8 cellular contexts compared by ENCODE assay signal in the genomic region with DNA sequence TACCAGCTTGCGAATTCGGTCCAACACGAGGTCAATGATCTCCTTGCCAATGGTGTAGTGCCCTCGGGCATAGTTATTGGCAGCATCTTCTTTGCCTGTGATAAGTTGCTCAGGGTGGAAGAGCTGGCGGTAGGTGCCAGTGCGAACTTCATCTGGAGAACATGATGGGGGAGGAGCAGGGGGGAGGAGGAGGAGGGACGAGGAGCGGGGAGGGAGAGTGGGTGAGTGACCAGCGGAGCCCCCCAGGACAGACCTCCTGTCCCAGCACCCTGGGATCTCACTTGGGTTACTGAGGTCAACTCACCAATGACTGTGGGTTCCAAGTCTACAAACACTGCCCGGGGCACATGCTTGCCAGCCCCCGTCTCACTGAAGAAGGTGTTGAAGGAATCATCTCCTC. TPM values are rescaled to one million over a fixed set of nuclear protein-coding genes. Genes with fewer than 3 reads are reported as not detected.
DNase-seq lines count a peak whose midpoint lies in the region; ATAC-seq and TF ChIP-seq lines count a peak whose summit lies in the region.
"Not testable (repeated sequence)": the region's sequence is repeated elsewhere in the genome, so short reads cannot be mapped to it uniquely, and the experiment has no call there.

No MANE protein-coding gene starts in this region.

- not testable (repeated sequence) for H3K27ac ChIP-seq in CD4-positive, CD25-positive, alpha-beta regulatory T cell (ENCODE audit: insufficient read depth, low read length, poor library complexity, severe bottlenecking); thoracic aorta
- peak overlapping the region; percentile 20 for H3K27ac ChIP-seq in cingulate gyrus (ENCODE audit: low read depth, low read length)
- H3K27ac ChIP-seq in muscle layer of colon (ENCODE audit: low read depth, low read length), result peak overlapping the region; percentile 21

- H3K36me3 ChIP-seq in CD4-positive, CD25-positive, alpha-beta regulatory T cell (ENCODE audit: control insufficient read depth, insufficient read depth, low read length), result peaks cover 33% of the 10 kb centered on the region
- H3K36me3 ChIP-seq in muscle layer of colon (ENCODE audit: insufficient read depth, low read length), result peaks cover 23% of the 10 kb centered on the region
- peaks cover 16% of the 10 kb centered on the region for H3K36me3 ChIP-seq in thoracic aorta

- not testable (repeated sequence) for H3K27me3 ChIP-seq in CD4-positive, CD25-positive, alpha-beta regulatory T cell (ENCODE audit: control insufficient read depth, insufficient read depth, low read length); muscle layer of colon (ENCODE audit: control insufficient read depth in 1 of 2, insufficient read depth in 2 of 2, low read length in 2 of 2); thoracic aorta (replicated peaks; ENCODE audit: insufficient read depth)

- H3K9me3 ChIP-seq in CD4-positive, CD25-positive, alpha-beta regulatory T cell (ENCODE audit: control insufficient read depth in 2 of 2, low read length in 2 of 2); muscle layer of colon (ENCODE audit: low read length); thoracic aorta: not testable (repeated sequence)

- not testable (repeated sequence) for H3K9me3 Mint-ChIP-seq in CD4-positive, CD25-positive, alpha-beta regulatory T cell; activated naive CD8-positive, alpha-beta T cell treated with anti-CD3 and anti-CD28 coated beads, Interleukin-2, amount 50 U/mL, for 24 hours; osteocyte (ENCODE audit: unreplicated experiment)

- H3K36me3 Mint-ChIP-seq in CD4-positive, CD25-positive, alpha-beta regulatory T cell, result peaks cover 23% of the 10 kb centered on the region
- H3K36me3 Mint-ChIP-seq in activated naive CD8-positive, alpha-beta T cell treated with anti-CD3 and anti-CD28 coated beads, Interleukin-2, amount 50 U/mL, for 24 hours (ENCODE audit: low read depth), result peaks cover 13% of the 10 kb centered on the region
- peaks cover 36% of the 10 kb centered on the region for H3K36me3 Mint-ChIP-seq in osteocyte (ENCODE audit: unreplicated experiment)

- not testable (repeated sequence) for H3K27ac Mint-ChIP-seq in CD4-positive, CD25-positive, alpha-beta regulatory T cell; activated naive CD8-positive, alpha-beta T cell treated with anti-CD3 and anti-CD28 coated beads, Interleukin-2, amount 50 U/mL, for 24 hours
- H3K27ac Mint-ChIP-seq in osteocyte (ENCODE audit: unreplicated experiment), result peak overlapping the region; percentile 27

- DNase-seq in CD4-positive, CD25-positive, alpha-beta regulatory T cell; activated naive CD8-positive, alpha-beta T cell treated with anti-CD3 and anti-CD28 coated beads, Interleukin-2, amount 50 U/mL, for 24 hours; fibroblast of the aortic adventitia (ENCODE audit: low read depth); thoracic aorta (ENCODE audit: low spot score): not testable (repeated sequence)
- peak; percentile 48 for DNase-seq in osteocyte (ENCODE audit: extremely low spot score, unreplicated experiment)

- not testable (repeated sequence) for TF ChIP-seq CTCF in WI38 (IDR thresholded peaks at IDR 0.05; ENCODE audit: low read depth, low read length); fibroblast of the aortic adventitia (IDR thresholded peaks at IDR 0.05; ENCODE audit: insufficient read depth, low read length); osteocyte (IDR thresholded peaks at IDR 0.05); thoracic aorta (IDR thresholded peaks at IDR 0.05)

- ATAC-seq in CD4-positive, CD25-positive, alpha-beta regulatory T cell (ENCODE audit: low read depth in 2 of 2); activated naive CD8-positive, alpha-beta T cell treated with anti-CD3 and anti-CD28 coated beads, Interleukin-2, amount 50 U/mL, for 24 hours; thoracic aorta (ENCODE audit: insufficient number of reproducible peaks, low FRiP score, low read depth): not testable (repeated sequence)

- H3K4me1 Mint-ChIP-seq in CD4-positive, CD25-positive, alpha-beta regulatory T cell, result peaks cover 18 to 39% (median 25%) of the 10 kb centered on the region in 4 donors
- peaks cover 19% of the 10 kb centered on the region for H3K4me1 Mint-ChIP-seq in activated naive CD8-positive, alpha-beta T cell treated with anti-CD3 and anti-CD28 coated beads, Interleukin-2, amount 50 U/mL, for 24 hours
- H3K4me1 Mint-ChIP-seq in osteocyte (ENCODE audit: unreplicated experiment), result peaks cover 34% of the 10 kb centered on the region

- H3K27me3 Mint-ChIP-seq in CD4-positive, CD25-positive, alpha-beta regulatory T cell; activated naive CD8-positive, alpha-beta T cell treated with anti-CD3 and anti-CD28 coated beads, Interleukin-2, amount 50 U/mL, for 24 hours; osteocyte (ENCODE audit: unreplicated experiment): not testable (repeated sequence)

- H3K4me3 ChIP-seq in CD4-positive, CD25-positive, alpha-beta regulatory T cell (ENCODE audit: low read depth, low read length); muscle layer of colon (ENCODE audit: low read depth in 1 of 2, low read length in 2 of 2): not testable (repeated sequence)
- H3K4me3 ChIP-seq in WI38 (ENCODE audit: low read depth, low read length) (peak overlapping the region; percentile 100), fibroblast of the aortic adventitia (ENCODE audit: low read depth, low read length) (peak overlapping the region; percentile 92), thoracic aorta (peak overlapping the region; percentile 87)

- peak overlapping the region in 3 of 4 donors; percentile 60 to 85 (median 81) for H3K4me3 Mint-ChIP-seq in CD4-positive, CD25-positive, alpha-beta regulatory T cell
- peak overlapping the region; percentile 11 for H3K4me3 Mint-ChIP-seq in activated naive CD8-positive, alpha-beta T cell treated with anti-CD3 and anti-CD28 coated beads, Interleukin-2, amount 50 U/mL, for 24 hours
- H3K4me3 Mint-ChIP-seq in osteocyte (ENCODE audit: unreplicated experiment), result peak overlapping the region; percentile 60

- H3K4me1 ChIP-seq in CD4-positive, CD25-positive, alpha-beta regulatory T cell (ENCODE audit: control insufficient read depth, insufficient read depth, low read length, poor library complexity, severe bottlenecking), result peaks cover 26% of the 10 kb centered on the region
- H3K4me1 ChIP-seq in muscle layer of colon (ENCODE audit: insufficient read depth, low read length) (peaks cover 12% of the 10 kb centered on the region), thoracic aorta (ENCODE audit: control insufficient read depth in 1 of 2, low read depth in 2 of 2) (peaks cover 19 to 20% of the 10 kb centered on the region in 2 donors)

- not testable (repeated sequence) for H3K9ac ChIP-seq in muscle layer of colon (ENCODE audit: low read length)

RNA-seq across cellular contexts. Expression of gene TUBA1A, which starts 2.6 kb away (rescaled TPM):
- 213 TPM for total RNA-seq in CD4-positive, CD25-positive, alpha-beta regulatory T cell
- 100 to 1,000 TPM; 249 to 298 (median 265) TPM for polyA plus RNA-seq in CD4-positive, CD25-positive, alpha-beta regulatory T cell
- 320 and 961 TPM in 2 replicates for total RNA-seq in fibroblast of the aortic adventitia (ENCODE audit: low replicate concordance)
- total RNA-seq in osteocyte, result 466 and 471 TPM in 2 replicates
- total RNA-seq in thoracic aorta, result 100 to 1,000 TPM; 107 to 259 TPM

RNA-seq across cellular contexts. Expression of gene TUBA1B, which starts 55.1 kb away (rescaled TPM):
- 174 TPM for total RNA-seq in CD4-positive, CD25-positive, alpha-beta regulatory T cell
- 100 to 1,000 TPM; 445 to 648 (median 513) TPM for polyA plus RNA-seq in CD4-positive, CD25-positive, alpha-beta regulatory T cell
- total RNA-seq in fibroblast of the aortic adventitia (ENCODE audit: low replicate concordance), result 159 and 2,451 TPM in 2 replicates
- total RNA-seq in osteocyte, result 497 and 503 TPM in 2 replicates
- total RNA-seq in thoracic aorta, result 100 to 1,000 TPM; 501 to 945 TPM

Comparison
In these comparisons a context has a peak if more than half of its experiments do, and no peak if none do; other contexts are left out.
1. H3K4me3 Mint-ChIP-seq: peak in every context shown above with its lines; median percentile 81 in CD4-positive, CD25-positive, alpha-beta regulatory T cell; 60 in osteocyte; 11 in activated naive CD8-positive, alpha-beta T cell treated with anti-CD3 and anti-CD28 coated beads, Interleukin-2, amount 50 U/mL, for 24 hours.